Comparison of ENCODE assay signal across 10 cellular contexts in the genomic region with DNA sequence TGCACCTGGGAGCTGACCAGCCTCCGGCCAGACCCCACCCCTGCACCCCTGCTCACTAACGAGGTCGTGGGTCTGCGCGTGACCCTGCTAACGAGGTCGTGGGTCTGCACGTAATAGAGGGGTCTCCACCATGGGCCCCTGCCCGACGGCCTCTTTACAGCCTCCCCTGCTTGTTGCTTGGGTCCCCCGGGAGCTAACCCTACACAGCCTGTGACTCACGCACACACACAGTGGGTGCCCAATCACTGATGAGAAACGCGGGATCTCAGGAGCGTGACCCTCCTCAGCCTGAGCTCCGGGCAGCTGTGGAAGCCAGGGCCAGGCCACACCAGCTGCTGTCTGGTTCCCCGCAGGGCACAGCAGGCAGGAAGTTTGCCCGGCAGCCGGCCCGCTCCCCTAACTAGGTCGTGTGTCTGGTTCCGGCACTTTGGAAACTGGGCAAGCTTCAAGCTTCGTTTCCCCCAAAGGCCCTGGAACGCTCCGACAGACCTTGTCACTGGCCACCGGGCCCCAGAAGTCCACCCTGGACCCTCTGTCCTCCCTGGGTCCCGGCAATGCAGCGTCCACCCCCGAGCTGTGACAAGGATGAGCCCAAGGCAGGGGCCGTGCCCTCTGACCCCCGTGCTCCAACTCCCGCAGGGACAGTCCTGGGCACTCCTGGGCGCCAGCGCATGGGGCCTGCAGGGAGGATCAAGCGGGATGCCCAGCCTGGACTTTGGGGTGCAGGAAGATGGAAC. TPM values are rescaled to one million over a fixed set of nuclear protein-coding genes. Genes with fewer than 3 reads are reported as not detected.
A peak's percentile ranks its signal among the peaks of the same experiment; 100 is the strongest.
DNase-seq lines count a peak whose midpoint lies in the region; ATAC-seq and TF ChIP-seq lines count a peak whose summit lies in the region.
"Had no signal": no experiment of that assay in that cellular context is flagged by ENCODE, and none has a peak within 500 bp of the region (broad histone marks: within the 10 kb centered on the region; RNA-seq: fewer than 3 reads in every experiment).

No MANE protein-coding gene starts in this region.

- H3K27ac ChIP-seq in sigmoid colon (peak overlapping the region in 1 of 4 donors; percentile 26), OCI-LY7 (ENCODE audit: low read depth, low read length, poor library complexity, severe bottlenecking) (no peak overlapping the region)

- no peak for TF ChIP-seq CTCF in GM12864 (IDR thresholded peaks at IDR 0.05; ENCODE audit: low read depth, low read length, missing control alignments)
- no peak for TF ChIP-seq CTCF in sigmoid colon (IDR thresholded peaks at IDR 0.05)
- no peak for TF ChIP-seq CTCF in OCI-LY7 (conservative IDR thresholded peaks at IDR 0.05; ENCODE audit: low read length)

- peaks cover 0 to 11% (median 9%) of the 10 kb centered on the region in 4 donors for H3K4me1 ChIP-seq in sigmoid colon
- peaks cover 23% of the 10 kb centered on the region for H3K4me1 ChIP-seq in OCI-LY7 (ENCODE audit: insufficient read depth, low read length, poor library complexity, severe bottlenecking)

- TF ChIP-seq POLR2A in sigmoid colon (IDR thresholded peaks at IDR 0.05): no peak

- H2AFZ ChIP-seq in OCI-LY7 (ENCODE audit: low read length): no peak overlapping the region

- ATAC-seq in SK-N-SH treated with all-trans-retinoic acid at 6 μM for 48 hours (no peak; the same call in 2 of the 3 replicates), GM18867 (IDR thresholded peaks at IDR 0.05; ENCODE audit: unreplicated experiment) (no peak), HG03571 (IDR thresholded peaks at IDR 0.05; ENCODE audit: unreplicated experiment) (no peak)

- no peak overlapping the region for H3K4me2 ChIP-seq in OCI-LY7 (ENCODE audit: low read length)

- no peaks in the 10 kb centered on the region for H3K9me3 ChIP-seq in sigmoid colon
- no peaks in the 10 kb centered on the region for H3K9me3 ChIP-seq in OCI-LY7 (ENCODE audit: low read length)

- intact Hi-C loops in sigmoid colon (cut with DNase I): no loop called here
- intact Hi-C loops in OCI-LY7 (cut with micrococcal nuclease; ENCODE audit: unreplicated experiment): loop anchor here (5.0 to 10.0 kb wide), 3 partner anchors 91 to 361 kb away; partner anchors contain the start of genes ABHD16B, DNAJC5, GMEB2 and TPD52L2

- no peaks in the 10 kb centered on the region for H3K9me2 ChIP-seq in OCI-LY7 (ENCODE audit: insufficient read depth, low read length)

- CTCF ChIA-PET in OCI-LY7 (lab: Charles Lee; ENCODE audit: unreplicated experiment): interaction anchor here (2.0 kb wide), 1 partner anchor 105 kb away, joined by 12 read pairs; no protein-coding TSS in a partner anchor

- no peaks in the 10 kb centered on the region for H3K36me3 ChIP-seq in sigmoid colon
- H3K36me3 ChIP-seq in OCI-LY7 (ENCODE audit: insufficient read depth, low read length): no peaks in the 10 kb centered on the region

- POLR2A ChIA-PET in OCI-LY7 (lab: Charles Lee): no interaction called here

- no peaks in the 10 kb centered on the region for H3K79me2 ChIP-seq in OCI-LY7 (ENCODE audit: insufficient read depth, low read depth, low read length)

- TF ChIP-seq EP300 in sigmoid colon (IDR thresholded peaks at IDR 0.05): no peak

- peaks cover 13 to 53% (median 41%) of the 10 kb centered on the region in 3 donors for H3K27me3 ChIP-seq in sigmoid colon

- in situ Hi-C loops in ACHN (cut with HindIII; ENCODE audit: low pct_ligation_motif_present, low pct_unique_long_range_greater_than_20kb, low sequenced_read_pairs): no loop called here

- 13 to 65% methylated on average over 35 of the region's 35 CpGs for WGBS in sigmoid colon, 2 donors

- H4K20me1 ChIP-seq in OCI-LY7 (ENCODE audit: insufficient read depth, low read length): no peaks in the 10 kb centered on the region

- H3K4me3 ChIP-seq in GM12864 (ENCODE audit: low read depth, low read length): peak overlapping the region; percentile 57
- H3K4me3 ChIP-seq in sigmoid colon: peak overlapping the region in 1 of 4 donors; percentile 9
- H3K4me3 ChIP-seq in OCI-LY7 (ENCODE audit: low read depth, low read length, poor library complexity, severe bottlenecking): no peak overlapping the region

- BruUV-seq in OCI-LY7 (replicated peaks; lab: Mats Ljungman, UMichigan): no TSS peak

- DNase-seq in ACHN (peak; percentile 49), GM12864 (ENCODE audit: low read depth) (no peak), hepatic stellate cell (ENCODE audit: low spot score) (peak; percentile 98), sigmoid colon (no peak), OCI-LY7 (ENCODE audit: low spot score) (no peak)

TF ChIP-seq in SK-N-SH treated with all-trans-retinoic acid at 6 μM for 48 hours, 23 proteins besides CTCF, POLR2A, EP300 and RAD21:
- TF ChIP-seq TCF4 (CRISPR knock-in tag; IDR thresholded peaks at IDR 0.05; ENCODE audit: borderline replicate concordance) (peak; percentile 16; the same call in 1 of the 2 replicates), ISL1 (CRISPR knock-in tag; IDR thresholded peaks at IDR 0.05) (no peak), ARNTL (CRISPR knock-in tag; IDR thresholded peaks at IDR 0.05; ENCODE audit: borderline replicate concordance, low read depth) (no peak), TOX (CRISPR knock-in tag; IDR thresholded peaks at IDR 0.05; ENCODE audit: borderline replicate concordance) (no peak), TSHZ2 (CRISPR knock-in tag; IDR thresholded peaks at IDR 0.05) (no peak)

RNA-seq across cellular contexts. Expression of gene PTK6, which starts 0.8 kb away (rescaled TPM):
- total RNA-seq in sigmoid colon: under 1 TPM in 2 of 4 donors, not detected in 2; 0.28 to 0.36 TPM
- 10 to 100 TPM; 59.5 to 80.7 (median 73.3) TPM for polyA plus RNA-seq in sigmoid colon
- total RNA-seq in OCI-LY7 (2014; rRNA removed; shearing (Covaris generic)): 0.05 and 0.13 TPM in 2 replicates
- total RNA-seq in OCI-LY7 (2022): 1.8 and 2.0 TPM in 2 replicates
- total RNA-seq: neural crest cell had no signal

RNA-seq across cellular contexts. Expression of gene SRMS, which starts 11.1 kb away (rescaled TPM):
- total RNA-seq in sigmoid colon (not detected), OCI-LY7 (2022) (0.42 TPM in 1 of 2 replicates, not detected in the other)
- polyA plus RNA-seq in sigmoid colon: 1 to 10 TPM in 1 of 3 donors, under 1 TPM in 1, not detected in 1; 0.19 to 2.4 TPM
- total RNA-seq in OCI-LY7 (2014; rRNA removed; shearing (Covaris generic)): not detected in 2 replicates
- total RNA-seq: neural crest cell, subcutaneous adipose tissue had no signal

RNA-seq across cellular contexts. Expression of gene PPDPF, which starts 15.8 kb away (rescaled TPM):
- total RNA-seq in sigmoid colon (100 to 1,000 TPM in 3 of 4 donors, 10 to 100 TPM in 1; 82.8 to 244 (median 146) TPM), OCI-LY7 (2022) (117 and 126 TPM in 2 replicates)
- polyA plus RNA-seq in sigmoid colon: 1,000 to 10,000 TPM in 2 of 3 donors, 100 to 1,000 TPM in 1; 658 to 1,688 (median 1,153) TPM
- 16.5 and 34.9 TPM in 2 replicates for total RNA-seq in OCI-LY7 (2014; rRNA removed; shearing (Covaris generic))

RNA-seq across cellular contexts. Expression of gene FNDC11, which starts 17.6 kb away (rescaled TPM):
- under 1 TPM; 0.16 to 0.55 (median 0.45) TPM for total RNA-seq in sigmoid colon
- under 1 TPM in 2 of 3 donors, not detected in 1; under 0.01 to 0.47 TPM for polyA plus RNA-seq in sigmoid colon
- 0.15 and 0.41 TPM in 2 replicates for total RNA-seq in OCI-LY7 (2014; rRNA removed; shearing (Covaris generic))
- total RNA-seq in OCI-LY7 (2022): 2.1 and 3.0 TPM in 2 replicates

RNA-seq across cellular contexts. Expression of gene EEF1A2, which starts 37.5 kb away (rescaled TPM):
- total RNA-seq in sigmoid colon: 10 to 100 TPM in 2 of 4 donors, 1 to 10 TPM in 2; 4.6 to 14.3 (median 11.0) TPM
- polyA plus RNA-seq in sigmoid colon: 1 to 10 TPM; 2.8 to 7.8 (median 4.2) TPM
- 0.22 and 0.36 TPM in 2 replicates for total RNA-seq in OCI-LY7 (2014; rRNA removed; shearing (Covaris generic))
- 0.92 TPM in 1 of 2 replicates, not detected in the other for total RNA-seq in OCI-LY7 (2022)
- total RNA-seq: subcutaneous adipose tissue had no signal

Comparison
In these comparisons a context has a peak if more than half of its experiments do, and no peak if none do; other contexts are left out.
1. DNase-seq: peak in ACHN (single experiment) and hepatic stellate cell (single experiment); none in GM12864 (single experiment), sigmoid colon (single experiment) and OCI-LY7 (single experiment).